In the genomic region with DNA sequence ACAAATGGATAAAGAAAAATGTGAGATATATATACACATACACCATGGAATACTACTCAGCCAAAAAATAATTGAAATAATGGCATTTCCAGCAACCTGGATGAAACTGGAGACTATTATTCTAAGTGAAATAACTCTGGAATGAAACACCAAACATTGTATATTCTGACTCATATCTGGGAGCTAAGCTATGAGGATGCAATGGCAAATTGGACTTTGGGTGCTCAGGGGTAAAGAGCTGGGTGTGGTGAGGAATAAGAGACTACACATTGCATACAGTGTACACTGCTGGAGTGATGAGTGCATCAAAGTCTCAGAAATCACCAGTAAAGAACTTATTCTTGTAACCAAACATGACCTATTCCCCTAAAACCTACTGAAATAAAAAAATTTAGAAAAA, we compare ENCODE assay signal across 32 cellular contexts.
"Had no signal": no experiment of that assay in that cellular context is flagged by ENCODE, and none has a peak within 500 bp of the region (broad histone marks: within the 10 kb centered on the region; RNA-seq: fewer than 3 reads in every experiment).

No MANE protein-coding gene starts in this region.

- H3K9me3 ChIP-seq: ascending aorta, body of pancreas, MG63 had no signal

- H3K9ac ChIP-seq: KMS-11 had no signal

- DNase-seq: activated B cell treated with CpG ODN at 0.5 μM for 24 hours; activated CD4-positive, alpha-beta T cell treated with anti-CD3 and anti-CD28 coated beads for 1 hour; activated CD4-positive, alpha-beta T cell treated with anti-CD3 and anti-CD28 coated beads, Interleukin-2, amount 10 ng/mL, durations not matched to agents 24 days and 14 days; activated CD4-positive, alpha-beta T cell treated with anti-CD3 and anti-CD28 coated beads, Interleukin-2, amount 50 U/mL, for 48 hours; activated CD8-positive, alpha-beta memory T cell treated with anti-CD3 and anti-CD28 coated beads, Interleukin-2, amount 10 ng/mL, durations not matched to agents 7 days and 5 days; activated effector memory CD4-positive, alpha-beta T cell treated with anti-CD3 and anti-CD28 coated beads, Interleukin-2, amount 50 U/mL, for 16 hours; activated naive CD4-positive, alpha-beta T cell treated with Interleukin-2 at 50 U/mL for 16 hours; activated naive CD8-positive, alpha-beta T cell treated with anti-CD3 and anti-CD28 coated beads, Interleukin-2, amount 50 U/mL, for 24 hours; activated T-cell treated with anti-CD3 and anti-CD28 coated beads, Interleukin-2, amount 50 U/mL, for 24 hours; amniotic stem cell; body of pancreas; MG63; MV-4-11; NCI-H1092 treated with DMSO at 0.1 percent for 48 hours; NCI-H1417 treated with DMSO at 0.1 percent for 48 hours; NCI-H1694; NCI-H2029; NCI-H2107; NCI-H2171 treated with DMSO at 0.1 percent for 48 hours; NCI-H345; NCI-H510A; NCI-H526 treated with DMSO at 0.1 percent for 48 hours; NK-92 treated with Interleukin-12 subunit alpha and Interleukin-12 subunit beta, amount 100 ng/mL, for 24 hours; OCI-M1; SIG-M5; T-helper 17 cell; T-helper 9 cell had no signal

- H3K4me1 ChIP-seq: ascending aorta, body of pancreas had no signal

- H3K4me3 Mint-ChIP-seq: activated B cell treated with CpG ODN at 0.5 μM for 24 hours; activated CD4-positive, alpha-beta T cell treated with anti-CD3 and anti-CD28 coated beads, Interleukin-2, amount 10 ng/mL, durations not matched to agents 24 days and 14 days; activated CD8-positive, alpha-beta memory T cell treated with anti-CD3 and anti-CD28 coated beads, Interleukin-2, amount 10 ng/mL, durations not matched to agents 7 days and 5 days; activated naive CD8-positive, alpha-beta T cell treated with anti-CD3 and anti-CD28 coated beads, Interleukin-2, amount 50 U/mL, for 24 hours; activated T-cell treated with anti-CD3 and anti-CD28 coated beads, Interleukin-2, amount 50 U/mL, for 24 hours; activated T-helper 1 cell treated with anti-CD3 and anti-CD28 coated beads, Interleukin-12 subunit alpha, Interleukin-12 subunit beta, Interleukin-2, Interleukin-4 antibody, amounts not matched to agents 30 ng/mL and 10 ng/mL and 1 ng/mL, durations not matched to agents 14 hours and 24 hours and 36 hours; T-helper 17 cell had no signal

- H3K36me3 ChIP-seq: ascending aorta, cardiac muscle cell, MG63 had no signal

- H3K4me1 Mint-ChIP-seq: activated B cell treated with CpG ODN at 0.5 μM for 24 hours; activated CD4-positive, alpha-beta T cell treated with anti-CD3 and anti-CD28 coated beads, Interleukin-2, amount 10 ng/mL, durations not matched to agents 24 days and 14 days; activated CD8-positive, alpha-beta memory T cell treated with anti-CD3 and anti-CD28 coated beads, Interleukin-2, amount 10 ng/mL, durations not matched to agents 7 days and 5 days; activated naive CD8-positive, alpha-beta T cell treated with anti-CD3 and anti-CD28 coated beads, Interleukin-2, amount 50 U/mL, for 24 hours; T-helper 17 cell had no signal

- H3K27ac ChIP-seq: ascending aorta, body of pancreas, cardiac muscle cell, KMS-11 had no signal

- H3K27me3 ChIP-seq: ascending aorta, body of pancreas, cardiac muscle cell, MG63 had no signal

- ATAC-seq: activated CD8-positive, alpha-beta memory T cell treated with anti-CD3 and anti-CD28 coated beads, Interleukin-2, amount 10 ng/mL, durations not matched to agents 7 days and 5 days; activated naive CD4-positive, alpha-beta T cell treated with anti-CD3 and anti-CD28 coated beads, Interleukin-2, amount 50 U/mL, for 72 hours; activated naive CD8-positive, alpha-beta T cell treated with anti-CD3 and anti-CD28 coated beads, Interleukin-2, amount 50 U/mL, for 24 hours; body of pancreas; T-helper 17 cell had no signal

- H3K4me3 ChIP-seq: ascending aorta, body of pancreas, cardiac muscle cell, MG63 had no signal

- H3K36me3 Mint-ChIP-seq: activated CD8-positive, alpha-beta memory T cell treated with anti-CD3 and anti-CD28 coated beads, Interleukin-2, amount 10 ng/mL, durations not matched to agents 7 days and 5 days had no signal

- H3K27ac Mint-ChIP-seq: activated B cell treated with CpG ODN at 0.5 μM for 24 hours; activated CD4-positive, alpha-beta T cell treated with anti-CD3 and anti-CD28 coated beads, Interleukin-2, amount 10 ng/mL, durations not matched to agents 24 days and 14 days; activated CD8-positive, alpha-beta memory T cell treated with anti-CD3 and anti-CD28 coated beads, Interleukin-2, amount 10 ng/mL, durations not matched to agents 7 days and 5 days; activated naive CD4-positive, alpha-beta T cell treated with anti-CD3 and anti-CD28 coated beads, Interleukin-2, amount 50 U/mL, for 72 hours; activated naive CD8-positive, alpha-beta T cell treated with anti-CD3 and anti-CD28 coated beads, Interleukin-2, amount 50 U/mL, for 24 hours; activated T-cell treated with anti-CD3 and anti-CD28 coated beads, Interleukin-2, amount 50 U/mL, for 24 hours; activated T-helper 1 cell treated with anti-CD3 and anti-CD28 coated beads, Interleukin-12 subunit alpha, Interleukin-12 subunit beta, Interleukin-2, Interleukin-4 antibody, amounts not matched to agents 30 ng/mL and 10 ng/mL and 1 ng/mL, durations not matched to agents 14 hours and 24 hours and 36 hours; T-helper 17 cell had no signal

- H3K4me2 ChIP-seq: KMS-11 had no signal

- H3K27me3 Mint-ChIP-seq: activated B cell treated with CpG ODN at 0.5 μM for 24 hours; activated CD4-positive, alpha-beta T cell treated with anti-CD3 and anti-CD28 coated beads, Interleukin-2, amount 10 ng/mL, durations not matched to agents 24 days and 14 days; activated CD8-positive, alpha-beta memory T cell treated with anti-CD3 and anti-CD28 coated beads, Interleukin-2, amount 10 ng/mL, durations not matched to agents 7 days and 5 days; activated naive CD8-positive, alpha-beta T cell treated with anti-CD3 and anti-CD28 coated beads, Interleukin-2, amount 50 U/mL, for 24 hours; activated T-cell treated with anti-CD3 and anti-CD28 coated beads, Interleukin-2, amount 50 U/mL, for 24 hours; T-helper 17 cell had no signal
